In the genomic region with DNA sequence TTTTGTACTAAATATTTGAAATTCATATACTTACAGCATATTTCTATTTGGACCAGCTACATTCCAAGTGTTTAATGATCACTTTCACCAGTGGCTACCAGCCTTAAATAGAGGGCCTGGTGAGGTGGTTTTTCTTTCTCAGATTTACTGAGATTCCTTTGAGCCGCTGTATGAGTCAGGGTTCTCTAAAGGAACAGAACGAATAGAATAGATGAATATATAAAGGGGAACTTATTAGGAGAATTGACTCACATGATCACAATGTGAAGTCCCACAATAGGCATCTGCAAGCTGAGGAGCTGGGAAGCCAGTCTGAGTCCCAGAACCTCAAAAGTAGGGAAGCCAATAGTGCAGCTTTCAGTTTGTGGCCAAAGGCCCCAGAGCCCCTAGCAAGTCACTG, we compare ENCODE assay signal across 18 cellular contexts.
DNase-seq lines count a peak whose midpoint lies in the region; ATAC-seq lines count a peak whose summit lies in the region.
"Had no signal": no experiment of that assay in that cellular context is flagged by ENCODE, and none has a peak within 500 bp of the region (broad histone marks: within the 10 kb centered on the region; RNA-seq: fewer than 3 reads in every experiment).

No MANE protein-coding gene starts in this region.

- H3K9me3 Mint-ChIP-seq in stimulated activated naive CD8-positive, alpha-beta T cell treated with anti-CD3 and anti-CD28 coated beads, Interleukin-15, amount 100 ng/mL, for 72 hours: peaks cover 0 to 5% of the 10 kb centered on the region in 2 donors
- peaks cover 0 to 35% (median 8%) of the 10 kb centered on the region in 6 donors for H3K9me3 Mint-ChIP-seq in immature natural killer cell

- peak; percentile 2 for DNase-seq in HS-5 (ENCODE audit: low read depth)
- peak; percentile 82 for DNase-seq in astrocyte of the hippocampus (ENCODE audit: low read depth, low spot score)
- DNase-seq in iris pigment epithelial cell (ENCODE audit: low read depth): peak; percentile 39
- DNase-seq in stimulated activated naive CD8-positive, alpha-beta T cell treated with anti-CD3 and anti-CD28 coated beads, Interleukin-15, amount 100 ng/mL, for 72 hours: no peak
- no peak for DNase-seq in immature natural killer cell
- DNase-seq in DMS79 (lab: John Stamatoyannopoulos, UW): no peak
- DNase-seq: CD4-positive, CD25-positive, alpha-beta regulatory T cell; H9; KBM-7; NCI-H1092; NCI-H146; NCI-H2081; NCI-H510A; NCI-H774; PC-3 had no signal

- no peak overlapping the region for H3K4me3 Mint-ChIP-seq in stimulated activated naive CD8-positive, alpha-beta T cell treated with anti-CD3 and anti-CD28 coated beads, Interleukin-15, amount 100 ng/mL, for 72 hours
- H3K4me3 Mint-ChIP-seq in immature natural killer cell: no peak overlapping the region
- H3K4me3 Mint-ChIP-seq: B cell; CD4-positive, CD25-positive, alpha-beta regulatory T cell; H9 had no signal

- H3K27me3 Mint-ChIP-seq in stimulated activated naive CD8-positive, alpha-beta T cell treated with anti-CD3 and anti-CD28 coated beads, Interleukin-15, amount 100 ng/mL, for 72 hours: no peaks in the 10 kb centered on the region
- H3K27me3 Mint-ChIP-seq in immature natural killer cell (ENCODE audit: low read depth in 3 of 3): peaks cover 0 to 2% (median 0%) of the 10 kb centered on the region in 3 donors
- H3K27me3 Mint-ChIP-seq: B cell; CD4-positive, CD25-positive, alpha-beta regulatory T cell had no signal

- ATAC-seq in stimulated activated naive CD8-positive, alpha-beta T cell treated with anti-CD3 and anti-CD28 coated beads, Interleukin-15, amount 100 ng/mL, for 72 hours: no peak
- no peak for ATAC-seq in GM18517 (IDR thresholded peaks at IDR 0.05; ENCODE audit: unreplicated experiment)
- ATAC-seq: GM12878, PC-3 had no signal

- H3K36me3 Mint-ChIP-seq in immature natural killer cell: no peaks in the 10 kb centered on the region
- H3K36me3 Mint-ChIP-seq: CD4-positive, CD25-positive, alpha-beta regulatory T cell had no signal

- H3K27ac Mint-ChIP-seq in stimulated activated naive CD8-positive, alpha-beta T cell treated with anti-CD3 and anti-CD28 coated beads, Interleukin-15, amount 100 ng/mL, for 72 hours: no peak overlapping the region
- no peak overlapping the region for H3K27ac Mint-ChIP-seq in immature natural killer cell
- H3K27ac Mint-ChIP-seq: B cell; CD4-positive, CD25-positive, alpha-beta regulatory T cell; H9 had no signal

- no peaks in the 10 kb centered on the region for H3K4me1 Mint-ChIP-seq in stimulated activated naive CD8-positive, alpha-beta T cell treated with anti-CD3 and anti-CD28 coated beads, Interleukin-15, amount 100 ng/mL, for 72 hours
- H3K4me1 Mint-ChIP-seq in immature natural killer cell: no peaks in the 10 kb centered on the region
- H3K4me1 Mint-ChIP-seq: B cell; CD4-positive, CD25-positive, alpha-beta regulatory T cell had no signal

Comparison
In these comparisons a context has a peak if more than half of its experiments do, and no peak if none do; other contexts are left out.
1. DNase-seq: peak in HS-5 (single experiment), astrocyte of the hippocampus (single experiment) and iris pigment epithelial cell (single experiment); none in stimulated activated naive CD8-positive, alpha-beta T cell treated with anti-CD3 and anti-CD28 coated beads, Interleukin-15, amount 100 ng/mL, for 72 hours (0 of 2), immature natural killer cell (0 of 3) and DMS79 (single experiment).